In the genomic region with DNA sequence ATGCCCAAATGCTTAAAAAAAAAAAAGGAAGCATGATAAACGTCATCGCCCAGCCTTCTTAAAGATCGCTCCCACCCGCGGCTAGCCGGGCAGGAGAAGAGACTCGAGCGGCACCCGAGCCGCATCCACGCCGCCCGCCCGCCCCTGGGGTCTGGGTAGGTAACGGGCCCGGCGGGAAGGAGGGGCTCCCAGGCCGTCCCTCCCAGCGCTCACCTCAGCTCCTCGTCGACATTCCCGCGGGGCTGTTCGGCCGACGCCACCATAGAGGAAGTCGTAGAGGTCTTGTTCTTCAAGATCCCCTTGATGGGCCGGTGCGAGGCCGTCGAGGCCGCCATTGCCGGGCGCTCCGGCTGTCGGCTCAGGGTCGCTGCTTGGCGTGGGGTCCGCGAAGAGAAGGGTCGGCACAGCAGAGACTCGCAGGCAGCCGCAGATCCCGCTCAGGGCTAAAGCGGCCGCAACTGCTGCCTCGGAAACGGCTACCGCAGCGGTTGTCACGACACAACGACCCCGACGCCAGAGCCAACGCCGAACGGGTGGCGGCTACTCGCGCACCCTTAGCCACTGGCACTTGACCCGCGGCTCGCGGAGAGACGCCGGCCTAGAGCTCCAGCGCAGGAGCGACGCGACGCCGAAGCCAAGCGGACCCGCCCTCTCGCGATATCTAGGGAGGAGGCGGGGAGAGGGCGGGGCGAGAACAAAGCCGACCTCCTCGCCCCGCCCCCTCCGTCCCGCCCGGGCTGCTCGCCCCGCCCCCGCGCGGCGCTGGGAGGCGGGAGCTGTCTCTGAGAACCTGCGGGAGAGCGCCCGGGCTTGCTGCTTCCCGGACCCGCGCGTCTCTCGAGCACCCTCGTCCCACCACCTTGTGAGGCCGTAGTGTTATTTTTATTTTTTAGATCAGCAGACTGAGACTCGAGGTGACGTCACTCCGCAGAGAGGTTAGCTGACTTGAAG, we compare ENCODE assay signal across 1 cellular context.
TF ChIP-seq lines count a peak whose summit lies in the region.

A gene (minus strand): TSS at position 635 of the 951 bp plus-strand sequence. CDS start 300 bp downstream, at position 335.

TF ChIP-seq in HEK293, 187 proteins besides CTCF, POLR2A, EP300 and RAD21 (continued from another document):
- TF ChIP-seq, protein P1, sequence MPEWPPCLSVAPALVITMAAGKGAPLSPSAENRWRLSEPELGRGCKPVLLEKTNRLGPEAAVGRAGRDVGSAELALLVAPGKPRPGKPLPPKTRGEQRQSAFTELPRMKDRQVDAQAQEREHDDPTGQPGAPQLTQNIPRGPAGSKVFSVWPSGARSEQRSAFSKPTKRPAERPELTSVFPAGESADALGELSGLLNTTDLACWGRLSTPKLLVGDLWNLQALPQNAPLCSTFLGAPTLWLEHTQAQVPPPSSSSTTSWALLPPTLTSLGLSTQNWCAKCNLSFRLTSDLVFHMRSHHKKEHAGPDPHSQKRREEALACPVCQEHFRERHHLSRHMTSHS (tag by site-specific recombination; IDR thresholded peaks at IDR 0.05), result no peak
- TF ChIP-seq ZNF2 (tag by site-specific recombination; IDR thresholded peaks at IDR 0.05), result 0 out of 2 replicates have a peak, but pooled peaks have one; percentile 16
- no peak for TF ChIP-seq ZIC2 (tag by site-specific recombination; IDR thresholded peaks at IDR 0.05)
- TF ChIP-seq ZNF561 (tag by site-specific recombination; IDR thresholded peaks at IDR 0.05; ENCODE audit: borderline replicate concordance), result no peak
- TF ChIP-seq KLF8 (tag by site-specific recombination; IDR thresholded peaks at IDR 0.05), result peak; percentile 52; the same call in 1 of the 2 replicates
- TF ChIP-seq ZNF394 (tag by site-specific recombination; IDR thresholded peaks at IDR 0.05; ENCODE audit: borderline replicate concordance), result 0 out of 2 replicates have a peak, but pooled peaks have one; percentile 21
- TF ChIP-seq, protein P2, sequence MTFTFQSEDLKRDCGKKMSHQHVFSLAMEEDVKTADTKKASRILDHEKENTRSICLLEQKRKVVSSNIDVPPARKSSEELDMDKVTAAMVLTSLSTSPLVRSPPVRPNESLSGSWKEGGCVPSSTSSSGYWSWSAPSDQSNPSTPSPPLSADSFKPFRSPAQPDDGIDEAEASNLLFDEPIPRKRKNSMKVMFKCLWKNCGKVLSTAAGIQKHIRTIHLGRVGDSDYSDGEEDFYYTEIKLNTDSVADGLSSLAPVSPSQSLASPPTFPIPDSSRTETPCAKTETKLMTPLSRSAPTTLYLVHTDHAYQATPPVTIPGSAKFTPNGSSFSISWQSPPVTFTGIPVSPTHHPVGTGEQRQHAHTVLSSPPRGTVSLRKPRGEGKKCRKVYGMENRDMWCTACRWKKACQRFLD (tag by site-specific recombination; IDR thresholded peaks at IDR 0.05), result no peak
- no peak for TF ChIP-seq ZNF830 (tag by site-specific recombination; IDR thresholded peaks at IDR 0.05; ENCODE audit: low read depth)
- no peak for TF ChIP-seq ZNF19 (tag by site-specific recombination; IDR thresholded peaks at IDR 0.05; ENCODE audit: low read depth)
- TF ChIP-seq, protein P3, sequence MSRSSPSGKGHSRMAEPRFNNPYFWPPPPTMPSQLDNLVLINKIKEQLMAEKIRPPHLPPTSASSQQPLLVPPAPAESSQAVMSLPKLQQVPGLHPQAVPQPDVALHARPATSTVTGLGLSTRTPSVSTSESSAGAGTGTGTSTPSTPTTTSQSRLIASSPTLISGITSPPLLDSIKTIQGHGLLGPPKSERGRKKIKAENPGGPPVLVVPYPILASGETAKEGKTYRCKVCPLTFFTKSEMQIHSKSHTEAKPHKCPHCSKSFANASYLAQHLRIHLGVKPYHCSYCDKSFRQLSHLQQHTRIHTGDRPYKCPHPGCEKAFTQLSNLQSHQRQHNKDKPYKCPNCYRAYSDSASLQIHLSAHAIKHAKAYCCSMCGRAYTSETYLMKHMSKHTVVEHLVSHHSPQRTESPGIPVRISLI (tag by site-specific recombination; IDR thresholded peaks at IDR 0.05), result no peak
- no peak for TF ChIP-seq TRIM28 (IDR thresholded peaks at IDR 0.05; ENCODE audit: borderline replicate concordance, low read length)
- 0 out of 2 replicates have a peak, but pooled peaks have one; percentile 39 for TF ChIP-seq ZNF600 (tag by site-specific recombination; IDR thresholded peaks at IDR 0.05)
- TF ChIP-seq ZNF426 (tag by site-specific recombination; IDR thresholded peaks at IDR 0.05), result no peak
